In genomic region chr3:42024578-42025387, GRCh38 we compare ENCODE assay signal across 8 cellular contexts.
DNase-seq lines count a peak whose midpoint lies in the region; ATAC-seq and TF ChIP-seq lines count a peak whose summit lies in the region.

No MANE protein-coding gene starts in this region.

- H3K27me3 ChIP-seq in heart right ventricle (no peaks in the 10 kb centered on the region), mesendoderm (ENCODE audit: insufficient read depth, low read length, poor library complexity) (no peaks in the 10 kb centered on the region)

- DNase-seq in heart right ventricle (no peak), Right ventricle myocardium superior (no peak), mesendoderm (peak; percentile 60)
- DNase-seq in central memory CD8-positive, alpha-beta T cell (ENCODE audit: low spot score in 2 of 2), result no peak

- peak overlapping the region; percentile 35 for H3K9ac ChIP-seq in mesendoderm (ENCODE audit: low read length)

- H2BK120ac ChIP-seq in mesendoderm (ENCODE audit: low read depth, low read length), result no peak overlapping the region

- H3K4me3 Mint-ChIP-seq in central memory CD8-positive, alpha-beta T cell, result no peak overlapping the region

- peak overlapping the region; percentile 66 for H2BK15ac ChIP-seq in mesendoderm (replicated peaks; ENCODE audit: low read depth)

- 27 to 32% methylated on average over 10 of the region's 10 CpGs for WGBS in heart right ventricle, 2 donors
- no CpG with 5 or more reads among the region's 10 CpGs for WGBS in mesendoderm (ENCODE audit: extremely low coverage, insufficient coverage, low lambda C conversion rate)

- H3K79me1 ChIP-seq in mesendoderm (ENCODE audit: low read length), result peaks cover 9% of the 10 kb centered on the region

- H3K56ac ChIP-seq in mesendoderm (ENCODE audit: low read length), result peak overlapping the region; percentile 73

- H3K36me3 ChIP-seq in heart right ventricle, result no peaks in the 10 kb centered on the region
- H3K36me3 ChIP-seq in mesendoderm (ENCODE audit: control insufficient read depth, insufficient read depth, low read length), result no peaks in the 10 kb centered on the region

- H3K4me1 Mint-ChIP-seq in central memory CD8-positive, alpha-beta T cell, result peaks cover 55% of the 10 kb centered on the region

- H4K8ac ChIP-seq in mesendoderm (ENCODE audit: low read depth, low read length), result no peak overlapping the region

- H3K18ac ChIP-seq in mesendoderm (ENCODE audit: low read length), result peak overlapping the region; percentile 84

- peak overlapping the region; percentile 0 for H3K27ac Mint-ChIP-seq in central memory CD8-positive, alpha-beta T cell (ENCODE audit: low read depth)

- H3K9me3 ChIP-seq in heart right ventricle, result no peaks in the 10 kb centered on the region

- no peak for TF ChIP-seq CTCF in heart right ventricle (IDR thresholded peaks at IDR 0.05)

- intact Hi-C loops in heart right ventricle (cut with DNase I), result loop anchor here in 4 of 10 donors (5.0 kb wide), 2 partner anchors 38 to 43 kb away; no protein-coding TSS in a partner anchor
- intact Hi-C loops in Right ventricle myocardium superior (cut with DNase I), result loop anchor here (5.0 kb wide), 2 partner anchors 38 to 633 kb away; no protein-coding TSS in a partner anchor

- H3K4me2 ChIP-seq in mesendoderm (ENCODE audit: low read length), result no peak overlapping the region

- H3K79me2 ChIP-seq in mesendoderm (ENCODE audit: control insufficient read depth, insufficient read depth, low read length), result peaks cover 15% of the 10 kb centered on the region

- peaks cover 4% of the 10 kb centered on the region for H3K36me3 Mint-ChIP-seq in central memory CD8-positive, alpha-beta T cell (ENCODE audit: insufficient read depth)

- H3K27ac ChIP-seq in heart right ventricle (peak overlapping the region; percentile 40 to 97 (median 89)), mesendoderm (ENCODE audit: low read depth, low read length) (peak overlapping the region; percentile 77)

- no peak overlapping the region for H3K23ac ChIP-seq in mesendoderm (ENCODE audit: low read length)

- ATAC-seq in heart right ventricle (peak in 2 of 8 donors; percentile 28 to 32), Right ventricle myocardium superior (ENCODE audit: poor library complexity) (no peak), HG02938 (IDR thresholded peaks at IDR 0.05; ENCODE audit: unreplicated experiment) (no peak), HG03469 (IDR thresholded peaks at IDR 0.05; ENCODE audit: unreplicated experiment) (no peak), HG02840 (IDR thresholded peaks at IDR 0.05; ENCODE audit: low FRiP score, unreplicated experiment) (no peak), GM19467 (IDR thresholded peaks at IDR 0.05; ENCODE audit: unreplicated experiment) (no peak)
- no peak for ATAC-seq in central memory CD8-positive, alpha-beta T cell (replicated peaks; ENCODE audit: extremely low read depth, poor library complexity, severe bottlenecking)

- H4K5ac ChIP-seq in mesendoderm (ENCODE audit: low read length), result no peak overlapping the region

- H2AK5ac ChIP-seq in mesendoderm (ENCODE audit: low read length), result no peak overlapping the region

- H3K4me3 ChIP-seq in heart right ventricle (peak overlapping the region in 1 of 10 donors; percentile 15), mesendoderm (ENCODE audit: low read length) (no peak overlapping the region)

- H3K9me3 Mint-ChIP-seq in central memory CD8-positive, alpha-beta T cell, result no peaks in the 10 kb centered on the region

- peak overlapping the region; percentile 30 for H2BK5ac ChIP-seq in mesendoderm (ENCODE audit: low read length)

- H3K27me3 Mint-ChIP-seq in central memory CD8-positive, alpha-beta T cell, result no peaks in the 10 kb centered on the region

- peak overlapping the region; percentile 89 for H3K4ac ChIP-seq in mesendoderm (ENCODE audit: low read depth, low read length)

- H3K4me1 ChIP-seq in heart right ventricle (peaks cover 20 to 94% (median 86%) of the 10 kb centered on the region in 9 donors), mesendoderm (ENCODE audit: control insufficient read depth, low read depth, low read length) (peaks cover 10% of the 10 kb centered on the region)
